ENCODE assay signal across 1 cellular context in the genomic region with DNA sequence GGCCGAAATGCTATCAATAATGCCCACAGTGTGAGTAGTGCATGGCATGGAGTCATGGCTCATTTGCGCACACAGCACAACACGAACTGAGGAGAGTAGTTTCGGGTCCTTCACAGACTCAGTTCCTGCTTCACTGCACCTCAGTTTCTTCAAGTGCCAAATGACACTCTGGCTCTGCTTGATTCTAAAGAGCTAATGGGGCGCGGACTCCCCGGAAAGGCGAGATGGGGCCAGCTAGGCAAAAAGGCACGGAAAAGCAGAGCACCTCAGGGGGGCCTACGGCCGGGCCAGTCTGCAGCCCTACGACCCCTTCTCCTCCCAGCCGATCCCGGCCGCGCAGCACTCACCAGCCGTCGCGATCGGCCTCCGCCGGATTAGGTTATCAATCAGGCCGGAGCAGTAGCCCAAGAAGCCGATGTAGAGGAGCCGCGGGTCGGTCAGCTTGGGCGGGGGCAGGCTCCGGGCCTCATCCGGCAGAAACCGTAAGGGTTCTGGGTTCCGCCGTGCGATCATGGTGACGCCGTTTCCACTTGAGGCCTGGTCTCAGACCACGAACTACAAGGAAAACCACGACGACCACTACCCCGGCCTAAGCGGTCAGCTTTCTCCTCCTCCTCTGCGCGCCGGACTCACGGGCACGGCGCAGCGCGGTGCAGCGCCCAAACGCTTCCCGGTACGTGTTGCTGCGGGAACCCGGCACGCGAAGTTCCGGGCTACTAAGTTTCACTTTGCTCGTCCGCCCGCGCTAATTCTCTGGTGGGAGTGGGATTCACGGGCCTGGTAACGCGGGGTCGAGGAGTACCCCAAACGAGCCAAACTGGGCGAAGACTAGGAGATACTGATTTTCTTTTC.
TF ChIP-seq lines count a peak whose summit lies in the region.

NDUFC2 (minus strand) TSS at position 631 of the 852 bp plus-strand sequence; CDS start at position 513, 118 bp downstream.

TF ChIP-seq in GM12878, 131 proteins besides CTCF, POLR2A, EP300 and RAD21 (continued from another document):
- TF ChIP-seq, protein P1, sequence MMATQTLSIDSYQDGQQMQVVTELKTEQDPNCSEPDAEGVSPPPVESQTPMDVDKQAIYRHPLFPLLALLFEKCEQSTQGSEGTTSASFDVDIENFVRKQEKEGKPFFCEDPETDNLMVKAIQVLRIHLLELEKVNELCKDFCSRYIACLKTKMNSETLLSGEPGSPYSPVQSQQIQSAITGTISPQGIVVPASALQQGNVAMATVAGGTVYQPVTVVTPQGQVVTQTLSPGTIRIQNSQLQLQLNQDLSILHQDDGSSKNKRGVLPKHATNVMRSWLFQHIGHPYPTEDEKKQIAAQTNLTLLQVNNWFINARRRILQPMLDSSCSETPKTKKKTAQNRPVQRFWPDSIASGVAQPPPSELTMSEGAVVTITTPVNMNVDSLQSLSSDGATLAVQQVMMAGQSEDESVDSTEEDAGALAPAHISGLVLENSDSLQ (IDR thresholded peaks at IDR 0.05) = peak; percentile 36; the same call in 1 of the 2 replicates
- peak; percentile 86 for TF ChIP-seq GABPA (IDR thresholded peaks at IDR 0.05; ENCODE audit: low read depth)
- TF ChIP-seq WRNIP1 (IDR thresholded peaks at IDR 0.05; ENCODE audit: borderline replicate concordance, low read depth, low read length) = no peak
- TF ChIP-seq CUX1 (IDR thresholded peaks at IDR 0.05; ENCODE audit: insufficient replicate concordance, low read depth, low read length) = no peak
- peak; percentile 88 for TF ChIP-seq POU2F2 (IDR thresholded peaks at IDR 0.05; ENCODE audit: borderline replicate concordance, low read depth, low read length)
- peak; percentile 62; the same call in 1 of the 2 replicates for TF ChIP-seq FOXK2 (IDR thresholded peaks at IDR 0.05)
- TF ChIP-seq DPF2 (IDR thresholded peaks at IDR 0.05) = peak; percentile 76
- peak; percentile 88 for TF ChIP-seq IKZF1 (conservative IDR thresholded peaks at IDR 0.05)
- no peak for TF ChIP-seq SUZ12 (IDR thresholded peaks at IDR 0.05; ENCODE audit: unreplicated experiment)
- TF ChIP-seq CREM (IDR thresholded peaks at IDR 0.05; ENCODE audit: low read depth) = peak; percentile 72; the same call in 1 of the 2 replicates
- TF ChIP-seq ZNF24 (IDR thresholded peaks at IDR 0.05) = peak; percentile 43; the same call in 1 of the 2 replicates
- no peak for TF ChIP-seq E4F1 (IDR thresholded peaks at IDR 0.05; ENCODE audit: borderline replicate concordance, partially characterized antibody)
- peak; percentile 65 for TF ChIP-seq SIX5 (IDR thresholded peaks at IDR 0.05; ENCODE audit: low read depth, low read length, severe bottlenecking)
- TF ChIP-seq MXI1 (IDR thresholded peaks at IDR 0.05; ENCODE audit: low read depth, low read length) = peak; percentile 81
- peak; percentile 40 for TF ChIP-seq KLF5 (IDR thresholded peaks at IDR 0.05; ENCODE audit: partially characterized antibody)
